Comparison of ENCODE assay signal across 8 cellular contexts in the genomic region with DNA sequence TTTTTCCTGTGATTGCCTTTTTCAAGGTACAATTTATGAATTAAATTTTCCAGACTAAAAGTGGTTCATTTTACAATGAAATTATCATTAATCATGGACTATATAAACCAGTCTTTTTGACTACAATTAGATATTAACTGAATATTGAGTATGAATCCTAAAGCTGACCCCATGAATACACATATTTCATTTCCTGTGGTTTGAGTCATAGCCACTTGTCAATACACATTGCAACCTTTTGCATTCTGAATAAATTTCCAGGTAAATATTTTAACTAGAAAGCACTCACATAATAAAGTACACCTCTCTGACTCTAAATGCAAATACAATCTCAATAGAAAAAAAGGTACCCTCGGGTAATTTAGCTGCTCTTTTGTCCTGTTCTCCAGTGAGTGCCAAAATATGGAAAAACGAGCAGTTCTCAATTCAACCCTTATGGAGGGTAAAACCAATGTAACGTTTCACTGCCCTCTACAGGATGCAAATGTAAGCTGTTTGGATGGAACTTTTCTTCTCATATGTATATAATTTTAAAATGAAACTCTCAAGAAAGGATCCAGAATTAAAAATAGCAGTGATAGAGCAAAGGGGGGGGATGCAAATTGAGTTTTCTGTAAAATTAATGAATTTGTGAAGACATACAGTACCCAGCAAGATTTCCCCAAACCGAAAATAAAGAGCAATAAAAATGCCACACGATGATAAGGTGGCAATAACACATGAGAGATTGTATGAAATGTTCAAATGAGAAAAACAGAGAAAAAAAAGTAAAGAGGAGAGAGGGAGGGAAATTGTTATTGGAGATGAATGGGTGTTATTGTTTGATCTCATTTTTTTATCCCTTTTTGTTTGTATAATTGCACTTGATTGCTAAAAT.
DNase-seq lines count a peak whose midpoint lies in the region; ATAC-seq and TF ChIP-seq lines count a peak whose summit lies in the region.

No MANE protein-coding gene starts in this region.

- H3K4me3 Mint-ChIP-seq in CD8-positive, alpha-beta T cell, result no peak overlapping the region

- no peaks in the 10 kb centered on the region for H3K36me3 Mint-ChIP-seq in CD8-positive, alpha-beta T cell

- no peaks in the 10 kb centered on the region for H3K9me3 ChIP-seq in adipocyte (ENCODE audit: control insufficient read depth, low read length)
- H3K9me3 ChIP-seq in CD8-positive, alpha-beta T cell (ENCODE audit: low read length), result no peaks in the 10 kb centered on the region

- H3K36me3 ChIP-seq in adipocyte (ENCODE audit: control insufficient read depth, insufficient read depth, low read length, severe bottlenecking), result no peaks in the 10 kb centered on the region
- no peaks in the 10 kb centered on the region for H3K36me3 ChIP-seq in CD8-positive, alpha-beta T cell (ENCODE audit: insufficient read depth, low read length)

- POLR2A ChIA-PET in CD8-positive, alpha-beta T cell (lab: Charles Lee), result no interaction called here

- no peak overlapping the region for H3K4me3 ChIP-seq in adipocyte (ENCODE audit: low read length)
- H3K4me3 ChIP-seq in CD8-positive, alpha-beta T cell (ENCODE audit: low read depth, low read length), result no peak overlapping the region

- intact Hi-C loops in CD8-positive, alpha-beta T cell (cut with DNase I, micrococcal nuclease), result no loop called here

- H3K4me1 Mint-ChIP-seq in CD8-positive, alpha-beta T cell (ENCODE audit: low read depth), result no peaks in the 10 kb centered on the region

- no peaks in the 10 kb centered on the region for H3K4me1 ChIP-seq in adipocyte (ENCODE audit: control insufficient read depth, insufficient read depth, low read length)
- H3K4me1 ChIP-seq in CD8-positive, alpha-beta T cell (ENCODE audit: insufficient read depth, low read length), result no peaks in the 10 kb centered on the region

- no peak for ATAC-seq in CD8-positive, alpha-beta T cell

- H3K9ac ChIP-seq in adipocyte (ENCODE audit: low read length), result no peak overlapping the region

- H3K9me3 Mint-ChIP-seq in CD8-positive, alpha-beta T cell, result peaks cover 15% of the 10 kb centered on the region

- TF ChIP-seq CTCF in CD8-positive, alpha-beta T cell (IDR thresholded peaks at IDR 0.05), result no peak

- DNase-seq in GM03348 (ENCODE audit: low spot score) (peak; percentile 8), NCI-H146 (lab: John Stamatoyannopoulos, UW) (peak; percentile 97), adipocyte (ENCODE audit: low read depth) (peak; percentile 55), left kidney (ENCODE audit: low read depth, low spot score) (peak; percentile 80), NOMO-1 treated with DMSO at 0.1 percent for 48 hours (lab: John Stamatoyannopoulos, UW; ENCODE audit: unreplicated experiment) (no peak), GM19240 (ENCODE audit: insufficient read length, low spot score) (no peak)
- no peak for DNase-seq in CD8-positive, alpha-beta T cell
- no peak for DNase-seq in activated CD4-positive, alpha-beta T cell treated with anti-CD3 and anti-CD28 coated beads for 48 hours

- CTCF ChIA-PET in CD8-positive, alpha-beta T cell (lab: Charles Lee), result no interaction called here

- H3K27ac ChIP-seq in CD8-positive, alpha-beta T cell (ENCODE audit: low read depth, low read length), result no peak overlapping the region

- no peaks in the 10 kb centered on the region for H3K27me3 Mint-ChIP-seq in CD8-positive, alpha-beta T cell (ENCODE audit: low read depth)

- no peaks in the 10 kb centered on the region for H3K27me3 ChIP-seq in adipocyte (replicated peaks; ENCODE audit: control insufficient read depth, insufficient read depth, low read length)
- no peaks in the 10 kb centered on the region for H3K27me3 ChIP-seq in CD8-positive, alpha-beta T cell (ENCODE audit: insufficient read depth, low read length)

- no peak overlapping the region for H3K27ac Mint-ChIP-seq in CD8-positive, alpha-beta T cell

Comparison
In these comparisons a context has a peak if more than half of its experiments do, and no peak if none do; other contexts are left out.
1. DNase-seq: peak in GM03348 (single experiment), NCI-H146 (single experiment), adipocyte (single experiment) and left kidney (single experiment); none in CD8-positive, alpha-beta T cell (0 of 7), NOMO-1 treated with DMSO at 0.1 percent for 48 hours (single experiment), GM19240 (single experiment) and activated CD4-positive, alpha-beta T cell treated with anti-CD3 and anti-CD28 coated beads for 48 hours (single experiment).